Comparison of ENCODE assay signal across 1 cellular context in the genomic region with DNA sequence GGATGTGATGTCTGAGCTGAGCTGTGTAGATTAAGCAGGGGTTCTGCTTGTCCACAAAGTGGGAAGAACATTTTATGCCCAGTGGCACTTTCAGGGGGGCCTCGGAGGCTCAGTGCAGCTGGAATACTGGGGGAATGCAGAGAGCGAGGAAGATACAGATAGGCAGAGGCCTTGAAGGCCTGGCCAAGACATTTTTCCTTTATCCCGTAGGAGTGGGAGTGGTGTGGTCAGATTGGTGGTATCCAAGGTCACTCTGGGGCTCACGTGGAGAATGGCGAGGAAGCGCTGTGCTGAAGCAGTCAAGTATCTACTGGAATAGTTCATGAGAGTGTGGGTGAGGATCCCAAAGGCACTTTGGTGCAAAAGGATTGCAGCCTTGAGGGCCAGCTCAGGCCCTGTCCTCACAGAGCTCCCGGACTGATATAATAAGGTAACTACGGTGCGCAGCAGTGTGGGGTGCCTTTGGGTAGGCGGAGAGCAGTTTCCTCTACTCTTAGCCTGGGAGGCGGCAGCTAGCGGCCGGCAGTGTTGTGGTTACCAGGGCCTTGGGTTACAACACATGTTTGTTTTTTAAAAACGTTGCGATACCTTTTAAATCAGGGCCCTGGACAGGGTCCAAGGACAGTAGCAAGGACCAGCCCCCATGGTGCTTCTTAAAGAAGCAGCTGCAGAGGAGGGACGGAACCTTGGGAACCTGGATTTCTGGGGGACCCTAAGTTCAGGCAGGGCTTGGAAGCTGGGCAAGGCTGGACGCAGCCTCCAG.
TF ChIP-seq lines count a peak whose summit lies in the region.

No MANE protein-coding gene starts in this region.

TF ChIP-seq in GM12878, 131 proteins besides CTCF, POLR2A, EP300 and RAD21:
- TF ChIP-seq BHLHE40 (IDR thresholded peaks at IDR 0.05; ENCODE audit: borderline replicate concordance in 1 of 2, low read depth in 2 of 2, low read length in 1 of 2) (peak in 1 of 2 experiments; percentile 36; a peak in 2 of 4 replicates), NR2F1 (conservative IDR thresholded peaks at IDR 0.05) (0 out of 2 replicates have a peak, but pooled peaks have one; percentile 18), IKZF2 (IDR thresholded peaks at IDR 0.05) (peak in 1 of 2 experiments; percentile 12; a peak in 1 of 4 replicates), DPF2 (IDR thresholded peaks at IDR 0.05) (no peak), EGR1 (IDR thresholded peaks at IDR 0.05; ENCODE audit: borderline replicate concordance in 1 of 2, low read depth in 2 of 2, low read length in 2 of 2) (peak in 1 of 2 experiments; percentile 62; a peak in 1 of 3 replicates), EED (IDR thresholded peaks at IDR 0.05; ENCODE audit: low read depth) (peak; percentile 18; the same call in 1 of the 2 replicates), BRCA1 (IDR thresholded peaks at IDR 0.05; ENCODE audit: low read depth, low read length) (0 out of 2 replicates have a peak, but pooled peaks have one; percentile 8), YY1 (IDR thresholded peaks at IDR 0.05; ENCODE audit: low read depth, low read length) (peak; percentile 65; the same call in 1 of the 2 replicates), MXI1 (IDR thresholded peaks at IDR 0.05; ENCODE audit: low read depth, low read length) (peak; percentile 76; the same call in 1 of the 2 replicates), SMAD1 (IDR thresholded peaks at IDR 0.05; ENCODE audit: low read depth, partially characterized antibody) (no peak), IKZF1 (conservative IDR thresholded peaks at IDR 0.05) (peak; percentile 41; the same call in 1 of the 2 replicates), CREB1 (IDR thresholded peaks at IDR 0.05; ENCODE audit: low read depth) (0 out of 2 replicates have a peak, but pooled peaks have one; percentile 33), MEF2A (IDR thresholded peaks at IDR 0.05; ENCODE audit: insufficient read depth, low read depth, low read length) (no peak), FOS (IDR thresholded peaks at IDR 0.05; ENCODE audit: borderline replicate concordance, extremely low read depth, insufficient read length) (no peak), SRF (IDR thresholded peaks at IDR 0.05; ENCODE audit: low read depth in 2 of 2, low read length in 2 of 2) (0 out of 4 replicates have a peak, but pooled peaks of 1 of the 2 experiments have one; percentile 35), JUNB (IDR thresholded peaks at IDR 0.05) (no peak), NBN (IDR thresholded peaks at IDR 0.05) (peak; percentile 27; the same call in 1 of the 2 replicates), ZNF207 (IDR thresholded peaks at IDR 0.05; ENCODE audit: borderline replicate concordance) (peak; percentile 47), CBFB (IDR thresholded peaks at IDR 0.05; ENCODE audit: low read depth) (peak; percentile 75; the same call in 1 of the 2 replicates), SMC3 (IDR thresholded peaks at IDR 0.05; ENCODE audit: borderline replicate concordance, low read length) (peak; percentile 7; the same call in 1 of the 2 replicates), POLR2AphosphoS5 (IDR thresholded peaks at IDR 0.05; ENCODE audit: low read length) (peak; percentile 67), RUNX3 (IDR thresholded peaks at IDR 0.05; ENCODE audit: low read length) (peak; percentile 88), PAX5 (IDR thresholded peaks at IDR 0.05; ENCODE audit: borderline replicate concordance, low read depth, low read length) (0 out of 2 replicates have a peak, but pooled peaks have one; percentile 43), KDM1A (IDR thresholded peaks at IDR 0.05; ENCODE audit: borderline replicate concordance) (no peak), MEF2B (IDR thresholded peaks at IDR 0.05; ENCODE audit: partially characterized antibody, poor library complexity, severe bottlenecking) (no peak)
- TF ChIP-seq, protein P1, sequence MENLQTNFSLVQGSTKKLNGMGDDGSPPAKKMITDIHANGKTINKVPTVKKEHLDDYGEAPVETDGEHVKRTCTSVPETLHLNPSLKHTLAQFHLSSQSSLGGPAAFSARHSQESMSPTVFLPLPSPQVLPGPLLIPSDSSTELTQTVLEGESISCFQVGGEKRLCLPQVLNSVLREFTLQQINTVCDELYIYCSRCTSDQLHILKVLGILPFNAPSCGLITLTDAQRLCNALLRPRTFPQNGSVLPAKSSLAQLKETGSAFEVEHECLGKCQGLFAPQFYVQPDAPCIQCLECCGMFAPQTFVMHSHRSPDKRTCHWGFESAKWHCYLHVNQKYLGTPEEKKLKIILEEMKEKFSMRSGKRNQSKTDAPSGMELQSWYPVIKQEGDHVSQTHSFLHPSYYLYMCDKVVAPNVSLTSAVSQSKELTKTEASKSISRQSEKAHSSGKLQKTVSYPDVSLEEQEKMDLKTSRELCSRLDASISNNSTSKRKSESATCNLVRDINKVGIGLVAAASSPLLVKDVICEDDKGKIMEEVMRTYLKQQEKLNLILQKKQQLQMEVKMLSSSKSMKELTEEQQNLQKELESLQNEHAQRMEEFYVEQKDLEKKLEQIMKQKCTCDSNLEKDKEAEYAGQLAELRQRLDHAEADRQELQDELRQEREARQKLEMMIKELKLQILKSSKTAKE (IDR thresholded peaks at IDR 0.05; ENCODE audit: low read depth, poor library complexity, severe bottlenecking), result peak; percentile 31
- TF ChIP-seq, protein P2, sequence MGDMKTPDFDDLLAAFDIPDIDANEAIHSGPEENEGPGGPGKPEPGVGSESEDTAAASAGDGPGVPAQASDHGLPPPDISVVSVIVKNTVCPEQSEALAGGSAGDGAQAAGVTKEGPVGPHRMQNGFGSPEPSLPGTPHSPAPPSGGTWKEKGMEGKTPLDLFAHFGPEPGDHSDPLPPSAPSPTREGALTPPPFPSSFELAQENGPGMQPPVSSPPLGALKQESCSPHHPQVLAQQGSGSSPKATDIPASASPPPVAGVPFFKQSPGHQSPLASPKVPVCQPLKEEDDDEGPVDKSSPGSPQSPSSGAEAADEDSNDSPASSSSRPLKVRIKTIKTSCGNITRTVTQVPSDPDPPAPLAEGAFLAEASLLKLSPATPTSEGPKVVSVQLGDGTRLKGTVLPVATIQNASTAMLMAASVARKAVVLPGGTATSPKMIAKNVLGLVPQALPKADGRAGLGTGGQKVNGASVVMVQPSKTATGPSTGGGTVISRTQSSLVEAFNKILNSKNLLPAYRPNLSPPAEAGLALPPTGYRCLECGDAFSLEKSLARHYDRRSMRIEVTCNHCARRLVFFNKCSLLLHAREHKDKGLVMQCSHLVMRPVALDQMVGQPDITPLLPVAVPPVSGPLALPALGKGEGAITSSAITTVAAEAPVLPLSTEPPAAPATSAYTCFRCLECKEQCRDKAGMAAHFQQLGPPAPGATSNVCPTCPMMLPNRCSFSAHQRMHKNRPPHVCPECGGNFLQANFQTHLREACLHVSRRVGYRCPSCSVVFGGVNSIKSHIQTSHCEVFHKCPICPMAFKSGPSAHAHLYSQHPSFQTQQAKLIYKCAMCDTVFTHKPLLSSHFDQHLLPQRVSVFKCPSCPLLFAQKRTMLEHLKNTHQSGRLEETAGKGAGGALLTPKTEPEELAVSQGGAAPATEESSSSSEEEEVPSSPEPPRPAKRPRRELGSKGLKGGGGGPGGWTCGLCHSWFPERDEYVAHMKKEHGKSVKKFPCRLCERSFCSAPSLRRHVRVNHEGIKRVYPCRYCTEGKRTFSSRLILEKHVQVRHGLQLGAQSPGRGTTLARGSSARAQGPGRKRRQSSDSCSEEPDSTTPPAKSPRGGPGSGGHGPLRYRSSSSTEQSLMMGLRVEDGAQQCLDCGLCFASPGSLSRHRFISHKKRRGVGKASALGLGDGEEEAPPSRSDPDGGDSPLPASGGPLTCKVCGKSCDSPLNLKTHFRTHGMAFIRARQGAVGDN (IDR thresholded peaks at IDR 0.05), result 0 out of 2 replicates have a peak, but pooled peaks have one; percentile 45
- TF ChIP-seq, protein P3, sequence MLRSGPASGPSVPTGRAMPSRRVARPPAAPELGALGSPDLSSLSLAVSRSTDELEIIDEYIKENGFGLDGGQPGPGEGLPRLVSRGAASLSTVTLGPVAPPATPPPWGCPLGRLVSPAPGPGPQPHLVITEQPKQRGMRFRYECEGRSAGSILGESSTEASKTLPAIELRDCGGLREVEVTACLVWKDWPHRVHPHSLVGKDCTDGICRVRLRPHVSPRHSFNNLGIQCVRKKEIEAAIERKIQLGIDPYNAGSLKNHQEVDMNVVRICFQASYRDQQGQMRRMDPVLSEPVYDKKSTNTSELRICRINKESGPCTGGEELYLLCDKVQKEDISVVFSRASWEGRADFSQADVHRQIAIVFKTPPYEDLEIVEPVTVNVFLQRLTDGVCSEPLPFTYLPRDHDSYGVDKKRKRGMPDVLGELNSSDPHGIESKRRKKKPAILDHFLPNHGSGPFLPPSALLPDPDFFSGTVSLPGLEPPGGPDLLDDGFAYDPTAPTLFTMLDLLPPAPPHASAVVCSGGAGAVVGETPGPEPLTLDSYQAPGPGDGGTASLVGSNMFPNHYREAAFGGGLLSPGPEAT (IDR thresholded peaks at IDR 0.05; ENCODE audit: low read depth), result peak; percentile 59
